Comparison of ENCODE assay signal across 8 cellular contexts in the genomic region with DNA sequence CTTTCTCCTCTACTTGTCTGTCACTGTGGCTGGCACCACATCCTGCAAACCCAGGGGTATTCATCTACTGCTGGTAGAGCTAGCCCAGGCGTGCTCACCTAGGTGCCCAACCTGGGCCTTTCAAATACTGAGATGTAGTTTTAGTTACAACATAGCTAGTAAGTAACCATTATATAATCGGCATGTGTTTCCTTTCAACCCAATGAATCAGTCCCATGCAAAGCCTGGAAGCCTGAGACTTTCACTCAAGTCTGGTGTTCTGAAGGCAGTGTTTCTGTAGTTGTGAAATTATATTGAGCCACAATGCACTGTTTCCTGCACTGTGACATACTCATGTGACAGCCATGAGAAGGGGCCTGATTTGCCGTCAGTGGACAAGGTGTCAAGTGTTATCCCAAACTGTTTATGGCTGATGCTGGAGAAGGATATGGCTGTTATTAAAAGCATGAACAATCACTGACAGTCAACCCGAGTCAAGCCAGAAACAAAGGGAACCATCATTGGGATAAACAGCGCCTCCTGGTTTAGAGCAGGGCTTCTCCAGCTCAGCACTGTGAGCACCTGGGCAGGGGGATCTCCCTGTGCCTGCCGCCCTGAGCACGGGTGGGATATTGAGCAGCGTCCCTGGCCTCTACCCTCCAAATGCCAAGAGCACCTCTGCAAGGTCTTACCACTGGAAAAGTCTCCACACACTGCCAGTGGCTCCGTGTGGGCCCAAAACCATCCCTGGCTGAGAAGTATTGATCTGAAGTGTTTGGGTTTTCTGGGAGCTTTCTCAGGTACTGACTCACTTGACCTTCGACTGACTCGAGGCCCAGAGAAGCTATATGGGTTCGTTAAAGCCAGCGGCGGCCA. TPM values are rescaled to one million over a fixed set of nuclear protein-coding genes. Genes with fewer than 3 reads are reported as not detected.
DNase-seq lines count a peak whose midpoint lies in the region; ATAC-seq and TF ChIP-seq lines count a peak whose summit lies in the region.

No MANE protein-coding gene starts in this region.

- ATAC-seq in gastroesophageal sphincter (no peak), HG02610 (IDR thresholded peaks at IDR 0.05; ENCODE audit: unreplicated experiment) (no peak), GM19328 (IDR thresholded peaks at IDR 0.05; ENCODE audit: unreplicated experiment) (no peak)

- peak overlapping the region; percentile 93 for H3K4me3 Mint-ChIP-seq in activated CD4-positive, alpha-beta memory T cell treated with anti-CD3 and anti-CD28 coated beads for 36 hours

- DNase-seq in D341Med (ENCODE audit: low spot score) (peak; percentile 59), HPDE6-E6E7 (ENCODE audit: extremely low spot score) (peak; percentile 58), sigmoid colon (no peak), NK-92 (lab: John Stamatoyannopoulos, UW; ENCODE audit: unreplicated experiment) (no peak)
- DNase-seq in activated CD4-positive, alpha-beta memory T cell treated with anti-CD3 and anti-CD28 coated beads for 36 hours, result peak; percentile 52

- H3K9me3 ChIP-seq in gastroesophageal sphincter (no peaks in the 10 kb centered on the region), sigmoid colon (no peaks in the 10 kb centered on the region)

- no peak for TF ChIP-seq POLR2A in gastroesophageal sphincter (IDR thresholded peaks at IDR 0.05)
- TF ChIP-seq POLR2A in sigmoid colon (IDR thresholded peaks at IDR 0.05), result no peak

- TF ChIP-seq EP300 in gastroesophageal sphincter (IDR thresholded peaks at IDR 0.05) (no peak), sigmoid colon (IDR thresholded peaks at IDR 0.05) (no peak)

- H3K27ac Mint-ChIP-seq in activated CD4-positive, alpha-beta memory T cell treated with anti-CD3 and anti-CD28 coated beads for 36 hours, result peak overlapping the region; percentile 94

- H3K36me3 Mint-ChIP-seq in activated CD4-positive, alpha-beta memory T cell treated with anti-CD3 and anti-CD28 coated beads for 36 hours, result peaks cover 41% of the 10 kb centered on the region

- no peaks in the 10 kb centered on the region for H3K27me3 Mint-ChIP-seq in activated CD4-positive, alpha-beta memory T cell treated with anti-CD3 and anti-CD28 coated beads for 36 hours

- no peaks in the 10 kb centered on the region for H3K9me3 Mint-ChIP-seq in activated CD4-positive, alpha-beta memory T cell treated with anti-CD3 and anti-CD28 coated beads for 36 hours

- peaks cover 50% of the 10 kb centered on the region for H3K4me1 Mint-ChIP-seq in activated CD4-positive, alpha-beta memory T cell treated with anti-CD3 and anti-CD28 coated beads for 36 hours (ENCODE audit: low read depth)

- peak overlapping the region; percentile 96 for H3K4me3 ChIP-seq in gastroesophageal sphincter
- H3K4me3 ChIP-seq in sigmoid colon, result peak overlapping the region; percentile 71 to 92 (median 90)

- TF ChIP-seq CTCF in gastroesophageal sphincter (IDR thresholded peaks at IDR 0.05) (peak in 3 of 4 experiments; percentile 13 to 30 (median 20)), sigmoid colon (IDR thresholded peaks at IDR 0.05) (no peak)

- CTCF ChIA-PET in activated CD4-positive, alpha-beta memory T cell treated with anti-CD3 and anti-CD28 coated beads for 36 hours (lab: Charles Lee), result interaction anchor here (0.5 to 3.1 kb wide), 8 partner anchors 9 to 131 kb away, joined by 3 to 16 read pairs (median 4); partner anchors contain the start of gene LSM14B

- POLR2A ChIA-PET in activated CD4-positive, alpha-beta memory T cell treated with anti-CD3 and anti-CD28 coated beads for 36 hours (lab: Charles Lee), result interaction anchor here (0.7 to 3.6 kb wide), 5 partner anchors 18 to 101 kb away, joined by 3 to 15 read pairs (median 4); no protein-coding TSS in a partner anchor

- 24% methylated on average over 8 of the region's 14 CpGs; no CpG with 5 or more reads in 1 of the 2 donors for whole genome bisulfite sequencing in gastroesophageal sphincter (ENCODE audit: low coverage in 1 of 2), 2 donors
- WGBS in sigmoid colon, 2 donors, result 13 to 21% methylated on average over 14 of the region's 14 CpGs

- H3K36me3 ChIP-seq in gastroesophageal sphincter (peaks cover 0 to 41% of the 10 kb centered on the region in 2 donors), sigmoid colon (peaks cover 29 to 40% (median 31%) of the 10 kb centered on the region in 4 donors)

- no peaks in the 10 kb centered on the region for H3K27me3 ChIP-seq in gastroesophageal sphincter
- H3K27me3 ChIP-seq in sigmoid colon, result no peaks in the 10 kb centered on the region

- peaks cover 0 to 64% (median 20%) of the 10 kb centered on the region in 3 donors for H3K4me1 ChIP-seq in gastroesophageal sphincter
- H3K4me1 ChIP-seq in sigmoid colon, result peaks cover 0 to 40% (median 33%) of the 10 kb centered on the region in 4 donors

- intact Hi-C loops in activated CD4-positive, alpha-beta memory T cell treated with anti-CD3 and anti-CD28 coated beads for 36 hours (cut with micrococcal nuclease), result loop anchor here (1.0 to 5.0 kb wide), 3 partner anchors 19 to 246 kb away; partner anchors contain the start of genes LSM14B and RPS21
- intact Hi-C loops in sigmoid colon (cut with DNase I), result loop anchor here (2.0 to 10.0 kb wide), 4 partner anchors 75 to 656 kb away; partner anchors contain the start of genes MRGBP, OSBPL2 and RPS21

- peak overlapping the region; percentile 91 to 100 (median 98) for H3K27ac ChIP-seq in gastroesophageal sphincter
- peak overlapping the region; percentile 92 to 97 (median 96) for H3K27ac ChIP-seq in sigmoid colon

RNA-seq across cellular contexts. Expression of gene PSMA7, which starts 1.6 kb away (rescaled TPM):
- total RNA-seq in activated CD4-positive, alpha-beta memory T cell treated with anti-CD3 and anti-CD28 coated beads for 36 hours, result 100 to 1,000 TPM; 301 to 316 TPM
- 100 to 1,000 TPM; 253 to 352 (median 303) TPM for total RNA-seq in gastroesophageal sphincter
- total RNA-seq in sigmoid colon, result 100 to 1,000 TPM; 192 to 388 (median 313) TPM
- 100 to 1,000 TPM; 224 to 340 (median 244) TPM for polyA plus RNA-seq in sigmoid colon

RNA-seq across cellular contexts. Expression of gene SS18L1, which starts 1.9 kb away (rescaled TPM):
- 10 to 100 TPM; 13.7 to 15.2 TPM for total RNA-seq in activated CD4-positive, alpha-beta memory T cell treated with anti-CD3 and anti-CD28 coated beads for 36 hours
- total RNA-seq in gastroesophageal sphincter, result 10 to 100 TPM in 2 of 4 donors, 1 to 10 TPM in 2; 6.8 to 12.3 (median 11.1) TPM
- 10 to 100 TPM in 3 of 4 donors, 1 to 10 TPM in 1; 7.2 to 11.7 (median 11.1) TPM for total RNA-seq in sigmoid colon
- 1 to 10 TPM; 4.9 to 9.5 (median 5.4) TPM for polyA plus RNA-seq in sigmoid colon

RNA-seq across cellular contexts. Expression of gene LSM14B, which starts 19.3 kb away (rescaled TPM):
- 10 to 100 TPM; 33.4 to 35.1 TPM for total RNA-seq in activated CD4-positive, alpha-beta memory T cell treated with anti-CD3 and anti-CD28 coated beads for 36 hours
- total RNA-seq in gastroesophageal sphincter (10 to 100 TPM; 23.6 to 38.4 (median 35.3) TPM), sigmoid colon (10 to 100 TPM; 20.8 to 28.5 (median 23.6) TPM)
- 10 to 100 TPM; 16.9 to 25.8 (median 21.6) TPM for polyA plus RNA-seq in sigmoid colon

RNA-seq across cellular contexts. Expression of gene MTG2, which starts 41.2 kb away (rescaled TPM):
- total RNA-seq in activated CD4-positive, alpha-beta memory T cell treated with anti-CD3 and anti-CD28 coated beads for 36 hours, result 10 to 100 TPM; 31.4 to 32.5 TPM
- total RNA-seq in gastroesophageal sphincter (10 to 100 TPM; 23.7 to 31.3 (median 30.2) TPM), sigmoid colon (10 to 100 TPM; 13.3 to 28.1 (median 21.2) TPM)
- 10 to 100 TPM; 21.0 to 32.3 (median 24.7) TPM for polyA plus RNA-seq in sigmoid colon

Comparison
In these comparisons a context has a peak if more than half of its experiments do, and no peak if none do; other contexts are left out.
1. DNase-seq: peak in D341Med (single experiment), HPDE6-E6E7 (single experiment) and activated CD4-positive, alpha-beta memory T cell treated with anti-CD3 and anti-CD28 coated beads for 36 hours (single experiment); none in sigmoid colon (single experiment) and NK-92 (single experiment).
2. CTCF ChIP-seq: peak in gastroesophageal sphincter (3 of 4); none in sigmoid colon (0 of 4).